ENCODE assay signal across 9 cellular contexts in genomic region chr13:100657881-100658315, GRCh38. TPM values are rescaled to one million over a fixed set of nuclear protein-coding genes. Genes with fewer than 3 reads are reported as not detected.
DNase-seq lines count a peak whose midpoint lies in the region; ATAC-seq and TF ChIP-seq lines count a peak whose summit lies in the region.
"Had no signal": no experiment of that assay in that cellular context is flagged by ENCODE, and none has a peak within 500 bp of the region (broad histone marks: within the 10 kb centered on the region; RNA-seq: fewer than 3 reads in every experiment).

No MANE protein-coding gene starts in this region.

- peak; percentile 15 for ATAC-seq in GM18508 (IDR thresholded peaks at IDR 0.05; ENCODE audit: insufficient read depth, unreplicated experiment)
- peak; percentile 13 for ATAC-seq in HG02678 (IDR thresholded peaks at IDR 0.05; ENCODE audit: unreplicated experiment)
- peak; percentile 22 for ATAC-seq in activated naive CD8-positive, alpha-beta T cell treated with anti-CD3 and anti-CD28 coated beads, Interleukin-2, amount 50 U/mL, for 24 hours
- ATAC-seq in natural killer cell treated with Interleukin-12 subunit alpha and Interleukin-12 subunit beta and Interleukin-15 and Interleukin-18, amount 100 ng/mL, for 72 hours: peak; percentile 36 to 51
- no peak for ATAC-seq in foreskin keratinocyte

- peaks cover 25% of the 10 kb centered on the region for H3K4me1 Mint-ChIP-seq in activated naive CD8-positive, alpha-beta T cell treated with anti-CD3 and anti-CD28 coated beads, Interleukin-2, amount 50 U/mL, for 24 hours
- peaks cover 31 to 41% of the 10 kb centered on the region in 2 donors for H3K4me1 Mint-ChIP-seq in natural killer cell treated with Interleukin-12 subunit alpha and Interleukin-12 subunit beta and Interleukin-15 and Interleukin-18, amount 100 ng/mL, for 72 hours (ENCODE audit: low read depth in 2 of 2)
- peaks cover 23% of the 10 kb centered on the region for H3K4me1 Mint-ChIP-seq in endothelial cell (ENCODE audit: unreplicated experiment)

- TF ChIP-seq CTCF in foreskin keratinocyte (conservative IDR thresholded peaks at IDR 0.05): no peak
- no peak for TF ChIP-seq CTCF in endothelial cell (IDR thresholded peaks at IDR 0.05; ENCODE audit: unreplicated experiment)

- no peak overlapping the region for H3K27ac ChIP-seq in foreskin keratinocyte

- H3K27me3 Mint-ChIP-seq in activated naive CD8-positive, alpha-beta T cell treated with anti-CD3 and anti-CD28 coated beads, Interleukin-2, amount 50 U/mL, for 24 hours: no peaks in the 10 kb centered on the region
- no peaks in the 10 kb centered on the region for H3K27me3 Mint-ChIP-seq in natural killer cell treated with Interleukin-12 subunit alpha and Interleukin-12 subunit beta and Interleukin-15 and Interleukin-18, amount 100 ng/mL, for 72 hours
- H3K27me3 Mint-ChIP-seq in endothelial cell (ENCODE audit: unreplicated experiment): peaks cover 4% of the 10 kb centered on the region

- no peaks in the 10 kb centered on the region for H3K27me3 ChIP-seq in foreskin keratinocyte

- H3K36me3 Mint-ChIP-seq in activated naive CD8-positive, alpha-beta T cell treated with anti-CD3 and anti-CD28 coated beads, Interleukin-2, amount 50 U/mL, for 24 hours (ENCODE audit: low read depth): peaks cover 32% of the 10 kb centered on the region
- H3K36me3 Mint-ChIP-seq in natural killer cell treated with Interleukin-12 subunit alpha and Interleukin-12 subunit beta and Interleukin-15 and Interleukin-18, amount 100 ng/mL, for 72 hours: peaks cover 13% of the 10 kb centered on the region
- peaks cover 32% of the 10 kb centered on the region for H3K36me3 Mint-ChIP-seq in endothelial cell (ENCODE audit: low read depth, unreplicated experiment)

- H3K4me3 Mint-ChIP-seq in activated naive CD8-positive, alpha-beta T cell treated with anti-CD3 and anti-CD28 coated beads, Interleukin-2, amount 50 U/mL, for 24 hours: no peak overlapping the region
- peak overlapping the region; percentile 82 for H3K4me3 Mint-ChIP-seq in natural killer cell treated with Interleukin-12 subunit alpha and Interleukin-12 subunit beta and Interleukin-15 and Interleukin-18, amount 100 ng/mL, for 72 hours
- no peak overlapping the region for H3K4me3 Mint-ChIP-seq in endothelial cell (ENCODE audit: unreplicated experiment)

- no peak for DNase-seq in activated naive CD8-positive, alpha-beta T cell treated with anti-CD3 and anti-CD28 coated beads, Interleukin-2, amount 50 U/mL, for 24 hours
- no peak for DNase-seq in natural killer cell treated with Interleukin-12 subunit alpha and Interleukin-12 subunit beta and Interleukin-15 and Interleukin-18, amount 100 ng/mL, for 72 hours (ENCODE audit: low spot score)
- no peak for DNase-seq in epidermal melanocyte (ENCODE audit: insufficient read length, low spot score)
- DNase-seq in foreskin keratinocyte: no peak
- DNase-seq in endothelial cell (ENCODE audit: low spot score): no peak
- DNase-seq: aorta, NCI-H187 treated with DMSO at 0.1 percent for 48 hours had no signal

- no peaks in the 10 kb centered on the region for H3K4me1 ChIP-seq in foreskin keratinocyte

- no peaks in the 10 kb centered on the region for H3K9me3 Mint-ChIP-seq in activated naive CD8-positive, alpha-beta T cell treated with anti-CD3 and anti-CD28 coated beads, Interleukin-2, amount 50 U/mL, for 24 hours
- H3K9me3 Mint-ChIP-seq in natural killer cell treated with Interleukin-12 subunit alpha and Interleukin-12 subunit beta and Interleukin-15 and Interleukin-18, amount 100 ng/mL, for 72 hours: no peaks in the 10 kb centered on the region
- no peaks in the 10 kb centered on the region for H3K9me3 Mint-ChIP-seq in endothelial cell (ENCODE audit: unreplicated experiment)

- H3K27ac Mint-ChIP-seq in activated naive CD8-positive, alpha-beta T cell treated with anti-CD3 and anti-CD28 coated beads, Interleukin-2, amount 50 U/mL, for 24 hours: peak overlapping the region; percentile 57
- peak overlapping the region; percentile 78 to 80 for H3K27ac Mint-ChIP-seq in natural killer cell treated with Interleukin-12 subunit alpha and Interleukin-12 subunit beta and Interleukin-15 and Interleukin-18, amount 100 ng/mL, for 72 hours
- H3K27ac Mint-ChIP-seq in endothelial cell (ENCODE audit: unreplicated experiment): no peak overlapping the region

RNA-seq across cellular contexts. Expression of gene TMTC4, which starts 16.7 kb away (rescaled TPM):
- 10 to 100 TPM in 1 of 2 donors, 1 to 10 TPM in 1; 9.8 to 19.7 TPM for total RNA-seq in natural killer cell treated with Interleukin-12 subunit alpha and Interleukin-12 subunit beta and Interleukin-15 and Interleukin-18, amount 100 ng/mL, for 72 hours
- 10.6 and 10.7 TPM in 2 replicates for total RNA-seq in foreskin keratinocyte
- polyA plus RNA-seq in foreskin keratinocyte: 2.9 and 3.6 TPM in 2 replicates
- 40.1 TPM for total RNA-seq in endothelial cell (ENCODE audit: unreplicated experiment)
